19 cellular contexts compared by ENCODE assay signal in genomic region chr2:38776531-38776930, GRCh38. TPM values are rescaled to one million over a fixed set of nuclear protein-coding genes. Genes with fewer than 3 reads are reported as not detected.
DNase-seq lines count a peak whose midpoint lies in the region; ATAC-seq, FAIRE-seq and TF ChIP-seq lines count a peak whose summit lies in the region.
"Had no signal": no experiment of that assay in that cellular context is flagged by ENCODE, and none has a peak within 500 bp of the region (broad histone marks: within the 10 kb centered on the region; RNA-seq: fewer than 3 reads in every experiment).

No MANE protein-coding gene starts in this region.

- DNase-seq in activated naive CD8-positive, alpha-beta T cell treated with anti-CD3 and anti-CD28 coated beads for 36 hours, result no peak
- no peak for DNase-seq in memory B cell (ENCODE audit: low spot score in 2 of 2)
- DNase-seq in type B pancreatic cell (ENCODE audit: extremely low spot score, unreplicated experiment), result no peak
- DNase-seq in GM10248 (ENCODE audit: extremely low spot score), result no peak
- DNase-seq in small intestine, result no peak
- DNase-seq: activated CD4-positive, alpha-beta T cell treated with anti-CD3 and anti-CD28 coated beads for 4 hours; cerebellar nuclear complex; EL; KG1; left colon; midbrain; NCI-H1048; NCI-H2081; NCI-H510A; stimulated activated CD4-positive, alpha-beta T cell treated with anti-CD3 and anti-CD28 coated beads, Interleukin-15, amount 100 ng/mL, for 24 hours had no signal

- WGBS in small intestine, 3 donors, result 88 to 92% (median 90%) methylated on average over 13 of the region's 13 CpGs

- H3K27ac Mint-ChIP-seq in activated naive CD8-positive, alpha-beta T cell, result no peak overlapping the region
- H3K27ac Mint-ChIP-seq in activated naive CD8-positive, alpha-beta T cell treated with anti-CD3 and anti-CD28 coated beads for 36 hours, result no peak overlapping the region
- peak overlapping the region in 1 of 3 donors; percentile 14 for H3K27ac Mint-ChIP-seq in IgD-negative memory B cell
- H3K27ac Mint-ChIP-seq in memory B cell, result no peak overlapping the region
- peak overlapping the region; percentile 49 for H3K27ac Mint-ChIP-seq in type B pancreatic cell

- no peak overlapping the region for H3K27ac ChIP-seq in small intestine (ENCODE audit: low read depth in 1 of 2, low read length in 1 of 2)
- H3K27ac ChIP-seq: right atrium auricular region had no signal

- peaks cover 5% of the 10 kb centered on the region for H3K27me3 Mint-ChIP-seq in activated naive CD8-positive, alpha-beta T cell
- H3K27me3 Mint-ChIP-seq in activated naive CD8-positive, alpha-beta T cell treated with anti-CD3 and anti-CD28 coated beads for 36 hours, result peaks cover 18% of the 10 kb centered on the region
- H3K27me3 Mint-ChIP-seq in IgD-negative memory B cell (peaks cover 7% of the 10 kb centered on the region), memory B cell (peaks cover 5% of the 10 kb centered on the region), type B pancreatic cell (peaks cover 21% of the 10 kb centered on the region)

- no peaks in the 10 kb centered on the region for H3K27me3 ChIP-seq in small intestine (ENCODE audit: control insufficient read depth in 2 of 2, insufficient read depth in 2 of 2, low read length in 2 of 2)
- H3K27me3 ChIP-seq: right atrium auricular region had no signal

- peak overlapping the region; percentile 44 for H3K4me3 Mint-ChIP-seq in activated naive CD8-positive, alpha-beta T cell
- H3K4me3 Mint-ChIP-seq in activated naive CD8-positive, alpha-beta T cell treated with anti-CD3 and anti-CD28 coated beads for 36 hours, result no peak overlapping the region
- peak overlapping the region in 3 of 4 donors; percentile 39 to 86 (median 52) for H3K4me3 Mint-ChIP-seq in IgD-negative memory B cell
- peak overlapping the region; percentile 8 for H3K4me3 Mint-ChIP-seq in memory B cell
- H3K4me3 Mint-ChIP-seq in type B pancreatic cell, result peak overlapping the region; percentile 82

- POLR2A ChIA-PET in GM10248 (lab: Yijun Ruan, JAX), result interaction anchor here (1.2 to 2.9 kb wide), 2 partner anchors 25 to 26 kb away, joined by 5 to 17 read pairs; partner anchors contain the start of gene SRSF7

- ATAC-seq in memory B cell (ENCODE audit: low read depth), result no peak
- ATAC-seq: esophagus mucosa, left colon had no signal

- no peak overlapping the region for H3K4me3 ChIP-seq in small intestine (ENCODE audit: low read depth in 1 of 2, low read length in 2 of 2)
- H3K4me3 ChIP-seq: right atrium auricular region had no signal

- no peaks in the 10 kb centered on the region for H3K9me3 Mint-ChIP-seq in activated naive CD8-positive, alpha-beta T cell (ENCODE audit: low read depth)
- H3K9me3 Mint-ChIP-seq in activated naive CD8-positive, alpha-beta T cell treated with anti-CD3 and anti-CD28 coated beads for 36 hours, result no peaks in the 10 kb centered on the region
- no peaks in the 10 kb centered on the region for H3K9me3 Mint-ChIP-seq in IgD-negative memory B cell
- no peaks in the 10 kb centered on the region for H3K9me3 Mint-ChIP-seq in memory B cell
- H3K9me3 Mint-ChIP-seq in type B pancreatic cell, result no peaks in the 10 kb centered on the region

- no peaks in the 10 kb centered on the region for H3K36me3 ChIP-seq in small intestine (ENCODE audit: control insufficient read depth in 2 of 2, insufficient read depth in 2 of 2, low read length in 2 of 2)

- TF ChIP-seq CTCF in type B pancreatic cell (conservative IDR thresholded peaks at IDR 0.05) (no peak), GM10248 (IDR thresholded peaks at IDR 0.05; ENCODE audit: control extremely low read depth, extremely low read depth, low read depth, missing control alignments) (no peak)

- H3K9me3 ChIP-seq in small intestine (ENCODE audit: control insufficient read depth, low read depth), result no peaks in the 10 kb centered on the region
- H3K9me3 ChIP-seq: right atrium auricular region had no signal

- H3K36me3 Mint-ChIP-seq in activated naive CD8-positive, alpha-beta T cell, result peaks cover 2% of the 10 kb centered on the region
- H3K36me3 Mint-ChIP-seq in activated naive CD8-positive, alpha-beta T cell treated with anti-CD3 and anti-CD28 coated beads for 36 hours, result peaks cover 15% of the 10 kb centered on the region
- H3K36me3 Mint-ChIP-seq in IgD-negative memory B cell (peaks cover 2% of the 10 kb centered on the region), memory B cell (peaks cover 4% of the 10 kb centered on the region), type B pancreatic cell (peaks cover 3% of the 10 kb centered on the region)

- H3K4me1 Mint-ChIP-seq in activated naive CD8-positive, alpha-beta T cell (ENCODE audit: low read depth), result peaks cover 20% of the 10 kb centered on the region
- peaks cover 7% of the 10 kb centered on the region for H3K4me1 Mint-ChIP-seq in activated naive CD8-positive, alpha-beta T cell treated with anti-CD3 and anti-CD28 coated beads for 36 hours
- H3K4me1 Mint-ChIP-seq in IgD-negative memory B cell, result peaks cover 11 to 14% (median 13%) of the 10 kb centered on the region in 3 donors
- H3K4me1 Mint-ChIP-seq in memory B cell, result peaks cover 7% of the 10 kb centered on the region
- peaks cover 4% of the 10 kb centered on the region for H3K4me1 Mint-ChIP-seq in type B pancreatic cell (ENCODE audit: unreplicated experiment)

- CTCF ChIA-PET in GM10248 (lab: Yijun Ruan, JAX), result no interaction called here

- peaks cover 2% of the 10 kb centered on the region in 2 donors for H3K4me1 ChIP-seq in small intestine (ENCODE audit: control insufficient read depth in 2 of 2, insufficient read depth in 1 of 2, low read depth in 1 of 2, low read length in 1 of 2)

- FAIRE-seq in small intestine (lab: Jason Lieb, UNC), result no peak

RNA-seq across cellular contexts. Expression of gene GEMIN6, which starts 1.5 kb away (rescaled TPM):
- total RNA-seq in activated naive CD8-positive, alpha-beta T cell treated with anti-CD3 and anti-CD28 coated beads for 36 hours, result 10 to 100 TPM; 38.6 to 43.3 TPM
- polyA plus RNA-seq in IgD-negative memory B cell (12.3 TPM), small intestine (10 to 100 TPM; 10.8 to 20.6 (median 14.4) TPM)
- 16.2 and 19.9 TPM in 2 replicates for total RNA-seq in type B pancreatic cell (ENCODE audit: low replicate concordance)

RNA-seq across cellular contexts. Expression of gene SRSF7, which starts 25.4 kb away (rescaled TPM):
- 100 to 1,000 TPM; 381 to 392 TPM for total RNA-seq in activated naive CD8-positive, alpha-beta T cell treated with anti-CD3 and anti-CD28 coated beads for 36 hours
- 284 TPM for polyA plus RNA-seq in IgD-negative memory B cell
- total RNA-seq in type B pancreatic cell (ENCODE audit: low replicate concordance), result 176 and 248 TPM in 2 replicates
- polyA plus RNA-seq in small intestine, result 100 to 1,000 TPM in 2 of 3 donors, 10 to 100 TPM in 1; 78.6 to 202 (median 185) TPM
